Comparison of ENCODE assay signal across 23 cellular contexts in genomic region chr2:169146220-169146619, GRCh38.
DNase-seq lines count a peak whose midpoint lies in the region; ATAC-seq and TF ChIP-seq lines count a peak whose summit lies in the region.
"Had no signal": no experiment of that assay in that cellular context is flagged by ENCODE, and none has a peak within 500 bp of the region (broad histone marks: within the 10 kb centered on the region; RNA-seq: fewer than 3 reads in every experiment).

No MANE protein-coding gene starts in this region.

- peaks cover 21% of the 10 kb centered on the region for H3K4me1 ChIP-seq in MM.1S (ENCODE audit: low read length)
- H3K4me1 ChIP-seq in esophagus muscularis mucosa: no peaks in the 10 kb centered on the region
- H3K4me1 ChIP-seq in tibial artery: no peaks in the 10 kb centered on the region
- H3K4me1 ChIP-seq: BE2C had no signal

- H3F3A ChIP-seq in MM.1S (ENCODE audit: insufficient read depth, low read length): no peaks in the 10 kb centered on the region

- no peak for TF ChIP-seq CTCF in MM.1S (IDR thresholded peaks at IDR 0.05; ENCODE audit: low read length)
- no peak for TF ChIP-seq CTCF in esophagus muscularis mucosa (IDR thresholded peaks at IDR 0.05)
- no peak for TF ChIP-seq CTCF in tibial artery (IDR thresholded peaks at IDR 0.05)

- no peaks in the 10 kb centered on the region for H4K20me1 ChIP-seq in MM.1S (ENCODE audit: insufficient read depth, low read length)
- H4K20me1 ChIP-seq: BLaER1 had no signal

- no peaks in the 10 kb centered on the region for H3K79me2 ChIP-seq in MM.1S (ENCODE audit: low read length)

- H3K9me2 ChIP-seq in MM.1S (replicated peaks; ENCODE audit: insufficient read depth, low read length): no peaks in the 10 kb centered on the region

- no peak overlapping the region for H3K4me3 ChIP-seq in MM.1S (ENCODE audit: low read length)
- H3K4me3 ChIP-seq in esophagus muscularis mucosa: no peak overlapping the region
- H3K4me3 ChIP-seq in tibial artery: no peak overlapping the region
- H3K4me3 ChIP-seq: BLaER1, GM12878 had no signal

- intact Hi-C loops in esophagus muscularis mucosa (cut with DNase I) (no loop called here), tibial artery (cut with DNase I; ENCODE audit: low total_unique reads) (no loop called here)

- H3K9ac ChIP-seq in MM.1S (ENCODE audit: low read length): no peak overlapping the region
- H3K9ac ChIP-seq: BLaER1 had no signal

- WGBS in esophagus muscularis mucosa: 88% methylated on average over 2 of the region's 2 CpGs

- no peak overlapping the region for H3K27ac ChIP-seq in MM.1S (ENCODE audit: low read length)
- no peak overlapping the region for H3K27ac ChIP-seq in esophagus muscularis mucosa (replicated peaks in 1 of 4)
- no peak overlapping the region for H3K27ac ChIP-seq in tibial artery
- H3K27ac ChIP-seq: BLaER1 had no signal

- no peaks in the 10 kb centered on the region for H3K9me3 ChIP-seq in MM.1S (replicated peaks; ENCODE audit: insufficient read depth, low read length)
- H3K9me3 ChIP-seq in esophagus muscularis mucosa: no peaks in the 10 kb centered on the region
- H3K9me3 ChIP-seq in tibial artery: no peaks in the 10 kb centered on the region
- H3K9me3 ChIP-seq: BE2C, BLaER1 had no signal

- ATAC-seq in GM18870 (IDR thresholded peaks at IDR 0.05; ENCODE audit: unreplicated experiment) (peak; percentile 51), HG02798 (IDR thresholded peaks at IDR 0.05; ENCODE audit: poor library complexity, unreplicated experiment) (no peak)
- ATAC-seq: GM12878 had no signal

- peak; percentile 64 for DNase-seq in MM.1S
- peak; percentile 21 for DNase-seq in esophagus muscularis mucosa (ENCODE audit: extremely low spot score)
- no peak for DNase-seq in NCI-H82 (lab: John Stamatoyannopoulos, UW)
- DNase-seq in tibial artery: no peak
- DNase-seq: 8988T; ACHN; BE2C; C1 segment of cervical spinal cord; CD4-positive, alpha-beta memory T cell; CD4-positive, CD25-positive, alpha-beta regulatory T cell; CD8-positive, alpha-beta memory T cell; COR-L47; DMS 273 treated with DMSO at 0.1 percent for 48 hours; DMS153; DMS53; DMS79; DND-41; EL; GDM1 had no signal

- H3K36me3 ChIP-seq in MM.1S (replicated peaks; ENCODE audit: insufficient read depth, low read length) (no peaks in the 10 kb centered on the region), esophagus muscularis mucosa (no peaks in the 10 kb centered on the region), tibial artery (no peaks in the 10 kb centered on the region)
- H3K36me3 ChIP-seq: BE2C, BLaER1 had no signal

- TF ChIP-seq EP300 in esophagus muscularis mucosa (IDR thresholded peaks at IDR 0.05): no peak

- TF ChIP-seq POLR2A in esophagus muscularis mucosa (IDR thresholded peaks at IDR 0.05; ENCODE audit: low read depth): no peak

- no peak overlapping the region for H2AFZ ChIP-seq in MM.1S (ENCODE audit: low read length)

- H3K27me3 ChIP-seq in MM.1S (replicated peaks; ENCODE audit: insufficient read depth, low read length) (no peaks in the 10 kb centered on the region), esophagus muscularis mucosa (no peaks in the 10 kb centered on the region), tibial artery (no peaks in the 10 kb centered on the region)
- H3K27me3 ChIP-seq: BE2C, BLaER1 had no signal

- 0 out of 2 replicates have a peak overlapping the region, but pooled peaks have one; percentile 22 for H3K4me2 ChIP-seq in MM.1S (ENCODE audit: low read depth, low read length)
- H3K4me2 ChIP-seq: BLaER1 had no signal

Comparison
In these comparisons a context has a peak if more than half of its experiments do, and no peak if none do; other contexts are left out.
1. DNase-seq: peak in MM.1S (single experiment) and esophagus muscularis mucosa (single experiment); none in NCI-H82 (single experiment) and tibial artery (0 of 2).